In the genomic region with DNA sequence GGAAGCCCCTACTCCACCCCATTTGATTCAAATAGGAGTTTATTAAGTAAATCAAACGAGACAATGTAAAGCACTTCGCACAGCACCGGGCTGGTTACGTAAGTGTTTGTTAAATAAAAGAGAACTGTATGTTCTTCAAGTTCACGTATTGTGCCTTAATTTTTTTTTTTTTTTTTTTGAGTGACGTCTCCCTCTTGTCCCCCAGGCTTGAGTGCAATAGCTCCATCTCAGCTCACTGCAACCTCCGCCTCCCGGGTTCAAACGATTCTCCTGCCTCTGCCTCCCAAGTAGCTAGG, we compare ENCODE assay signal across 9 cellular contexts. TPM values are rescaled to one million over a fixed set of nuclear protein-coding genes. Genes with fewer than 3 reads are reported as not detected.
DNase-seq lines count a peak whose midpoint lies in the region; ATAC-seq and TF ChIP-seq lines count a peak whose summit lies in the region.
"Had no signal": no experiment of that assay in that cellular context is flagged by ENCODE, and none has a peak within 500 bp of the region (broad histone marks: within the 10 kb centered on the region; RNA-seq: fewer than 3 reads in every experiment).

No MANE protein-coding gene starts in this region.

- CTCF ChIA-PET in activated CD8-positive, alpha-beta memory T cell treated with anti-CD3 and anti-CD28 coated beads, Interleukin-2, amount 10 ng/mL, durations not matched to agents 7 days and 5 days (lab: Charles Lee): interaction anchor here (0.6 to 2.4 kb wide), 11 partner anchors 11 to 149 kb away, joined by 3 to 9 read pairs (median 5); no protein-coding TSS in a partner anchor

- TF ChIP-seq CTCF in brain microvascular endothelial cell (IDR thresholded peaks at IDR 0.05; ENCODE audit: low read depth, low read length, missing control alignments): no peak
- no peak for TF ChIP-seq CTCF in lung (IDR thresholded peaks at IDR 0.05; ENCODE audit: control extremely low read depth, extremely low read depth)
- no peak for TF ChIP-seq CTCF in tibial artery (IDR thresholded peaks at IDR 0.05)
- TF ChIP-seq CTCF in GM13977 (IDR thresholded peaks at IDR 0.05; ENCODE audit: extremely low read depth, insufficient read depth, missing control alignments): no peak

- H3K4me3 ChIP-seq in brain microvascular endothelial cell (ENCODE audit: low read depth, low read length): peak overlapping the region; percentile 94
- H3K4me3 ChIP-seq in lung: peak overlapping the region; percentile 43
- peak overlapping the region; percentile 71 to 76 for H3K4me3 ChIP-seq in tibial artery

- H3K36me3 Mint-ChIP-seq in activated CD8-positive, alpha-beta memory T cell treated with anti-CD3 and anti-CD28 coated beads, Interleukin-2, amount 10 ng/mL, durations not matched to agents 7 days and 5 days: no peaks in the 10 kb centered on the region

- no peaks in the 10 kb centered on the region for H3K9me3 Mint-ChIP-seq in activated CD8-positive, alpha-beta memory T cell treated with anti-CD3 and anti-CD28 coated beads, Interleukin-2, amount 10 ng/mL, durations not matched to agents 7 days and 5 days (ENCODE audit: low read depth)

- 27 to 40% methylated on average over 9 of the region's 9 CpGs for WGBS in lung, 2 donors

- peaks cover 31% of the 10 kb centered on the region for H3K27me3 Mint-ChIP-seq in activated CD8-positive, alpha-beta memory T cell treated with anti-CD3 and anti-CD28 coated beads, Interleukin-2, amount 10 ng/mL, durations not matched to agents 7 days and 5 days

- peak overlapping the region; percentile 87 for H3K4me3 Mint-ChIP-seq in activated CD8-positive, alpha-beta memory T cell treated with anti-CD3 and anti-CD28 coated beads, Interleukin-2, amount 10 ng/mL, durations not matched to agents 7 days and 5 days

- ATAC-seq in activated CD8-positive, alpha-beta memory T cell treated with anti-CD3 and anti-CD28 coated beads, Interleukin-2, amount 10 ng/mL, durations not matched to agents 7 days and 5 days: no peak
- ATAC-seq in lung (ENCODE audit: insufficient read depth, low FRiP score): no peak
- ATAC-seq in HG03025 (IDR thresholded peaks at IDR 0.05; ENCODE audit: low FRiP score, unreplicated experiment): no peak

- in situ Hi-C loops in brain microvascular endothelial cell (cut with HindIII; ENCODE audit: low pct_ligation_motif_present, low sequenced_read_pairs) (no loop called here), GM13977 (cut with MboI; ENCODE audit: low pct_unique_long_range_greater_than_20kb, low sequenced_read_pairs, unreplicated experiment) (no loop called here)

- H3K27me3 ChIP-seq in brain microvascular endothelial cell (replicated peaks) (no peaks in the 10 kb centered on the region), lung (ENCODE audit: control insufficient read depth, insufficient read depth) (no peaks in the 10 kb centered on the region), tibial artery (no peaks in the 10 kb centered on the region)

- H3K4me1 ChIP-seq in lung (ENCODE audit: control insufficient read depth in 2 of 2, insufficient read depth in 2 of 2, low read length in 2 of 2): peaks cover 3 to 5% of the 10 kb centered on the region in 2 donors
- H3K4me1 ChIP-seq in tibial artery: peaks cover 0 to 33% (median 23%) of the 10 kb centered on the region in 4 donors

- peaks cover 0 to 4% of the 10 kb centered on the region in 2 donors for H3K9me3 ChIP-seq in lung (ENCODE audit: control insufficient read depth in 2 of 2, insufficient read depth in 1 of 2, low read length in 1 of 2)
- no peaks in the 10 kb centered on the region for H3K9me3 ChIP-seq in tibial artery

- DNase-seq in activated CD8-positive, alpha-beta memory T cell treated with anti-CD3 and anti-CD28 coated beads, Interleukin-2, amount 10 ng/mL, durations not matched to agents 7 days and 5 days: no peak
- DNase-seq in activated CD8-positive, alpha-beta memory T cell treated with anti-CD3 and anti-CD28 coated beads, Interleukin-2, amount 50 U/mL, for 48 hours: no peak
- DNase-seq in brain microvascular endothelial cell: no peak
- no peak for DNase-seq in lung (ENCODE audit: low spot score)
- no peak for DNase-seq in tibial artery
- no peak for DNase-seq in GM13977 (ENCODE audit: low spot score)
- no peak for DNase-seq in pons (ENCODE audit: low spot score)
- DNase-seq: NCI-H1436 treated with DMSO at 0.1 percent for 48 hours had no signal

- intact Hi-C loops in tibial artery (cut with DNase I; ENCODE audit: low total_unique reads): loop anchor here (2.0 to 10.0 kb wide), 3 partner anchors 77 to 274 kb away; no protein-coding TSS in a partner anchor

- H3K36me3 ChIP-seq in brain microvascular endothelial cell (replicated peaks) (peaks cover 18% of the 10 kb centered on the region), lung (ENCODE audit: control insufficient read depth in 2 of 2, insufficient read depth in 2 of 2, low read length in 2 of 2) (no peaks in the 10 kb centered on the region), tibial artery (no peaks in the 10 kb centered on the region)

- H3K27ac ChIP-seq in brain microvascular endothelial cell (peak overlapping the region; percentile 99), lung (ENCODE audit: low read depth in 1 of 2, low read length in 1 of 2) (peak overlapping the region; percentile 96 to 98), tibial artery (peak overlapping the region; percentile 96 to 98)

- peaks cover 31% of the 10 kb centered on the region for H3K4me1 Mint-ChIP-seq in activated CD8-positive, alpha-beta memory T cell treated with anti-CD3 and anti-CD28 coated beads, Interleukin-2, amount 10 ng/mL, durations not matched to agents 7 days and 5 days

- no peak overlapping the region for H3K27ac Mint-ChIP-seq in activated CD8-positive, alpha-beta memory T cell treated with anti-CD3 and anti-CD28 coated beads, Interleukin-2, amount 10 ng/mL, durations not matched to agents 7 days and 5 days

RNA-seq across cellular contexts. Expression of gene WWTR1, which starts 1.3 kb away (rescaled TPM):
- 1 to 10 TPM; 1.8 to 3.8 TPM for total RNA-seq in activated CD8-positive, alpha-beta memory T cell treated with anti-CD3 and anti-CD28 coated beads, Interleukin-2, amount 10 ng/mL, durations not matched to agents 7 days and 5 days
- 100 to 1,000 TPM in 1 of 2 donors, 10 to 100 TPM in 1; 88.9 to 186 TPM for total RNA-seq in lung
- 10 to 100 TPM; 29.3 to 37.9 TPM for polyA plus RNA-seq in lung

Comparison
In these comparisons a context has a peak if more than half of its experiments do, and no peak if none do; other contexts are left out.
1. H3K4me3 ChIP-seq: peak in every context shown above with its lines; median percentile 94 in brain microvascular endothelial cell; 74 in tibial artery; 43 in lung.
2. RNA of gene WWTR1, which starts 1.3 kb away (total RNA-seq): 88.9 to 186 TPM in lung; 1.8 to 3.8 TPM in activated CD8-positive, alpha-beta memory T cell treated with anti-CD3 and anti-CD28 coated beads, Interleukin-2, amount 10 ng/mL, durations not matched to agents 7 days and 5 days; every median in the first group is over 10 times any median in the second.
3. Peak in every context shown above with its lines, with median percentiles within 50 percentile points of each other: H3K27ac ChIP-seq.